Comparison of ENCODE assay signal across 16 cellular contexts in genomic region chr18:62996552-62996951, GRCh38.
A peak's percentile ranks its signal among the peaks of the same experiment; 100 is the strongest.
DNase-seq lines count a peak whose midpoint lies in the region; ATAC-seq and TF ChIP-seq lines count a peak whose summit lies in the region.
"Had no signal": no experiment of that assay in that cellular context is flagged by ENCODE, and none has a peak within 500 bp of the region (broad histone marks: within the 10 kb centered on the region; RNA-seq: fewer than 3 reads in every experiment).

No MANE protein-coding gene starts in this region.

- H3K4me3 Mint-ChIP-seq in activated CD8-positive, alpha-beta T cell treated with anti-CD3 and anti-CD28 coated beads, Interleukin-2, amount 10 ng/mL, durations not matched to agents 7 days and 5 days: no peak overlapping the region
- no peak overlapping the region for H3K4me3 Mint-ChIP-seq in activated CD8-positive, alpha-beta T cell treated with anti-CD3 and anti-CD28 coated beads for 36 hours
- H3K4me3 Mint-ChIP-seq: CD4-positive, alpha-beta memory T cell; GM23338 had no signal

- intact Hi-C loops in activated CD8-positive, alpha-beta T cell treated with anti-CD3 and anti-CD28 coated beads for 36 hours (cut with micrococcal nuclease): no loop called here
- intact Hi-C loops in PC-3 (cut with micrococcal nuclease): no loop called here

- H3K4me1 ChIP-seq in neuronal stem cell (ENCODE audit: control insufficient read depth in 2 of 2, insufficient read depth in 1 of 2, low read depth in 1 of 2, low read length in 2 of 2): peaks cover 0 to 2% of the 10 kb centered on the region in 2 donors
- H3K4me1 ChIP-seq in PC-3 (ENCODE audit: insufficient read depth, low read length): no peaks in the 10 kb centered on the region
- H3K4me1 ChIP-seq: BE2C had no signal

- peaks cover 15% of the 10 kb centered on the region for H3K27me3 Mint-ChIP-seq in activated CD8-positive, alpha-beta T cell treated with anti-CD3 and anti-CD28 coated beads, Interleukin-2, amount 10 ng/mL, durations not matched to agents 7 days and 5 days (ENCODE audit: low read depth)
- H3K27me3 Mint-ChIP-seq in activated CD8-positive, alpha-beta T cell treated with anti-CD3 and anti-CD28 coated beads for 36 hours: peaks cover 5% of the 10 kb centered on the region

- H3K36me3 ChIP-seq in neuronal stem cell (replicated peaks in 1 of 2; ENCODE audit: control insufficient read depth in 2 of 2, insufficient read depth in 2 of 2, low read length in 2 of 2) (no peaks in the 10 kb centered on the region), PC-3 (ENCODE audit: low read depth, low read length) (no peaks in the 10 kb centered on the region)
- H3K36me3 ChIP-seq: BE2C had no signal

- no peaks in the 10 kb centered on the region for H3K4me1 Mint-ChIP-seq in activated CD8-positive, alpha-beta T cell treated with anti-CD3 and anti-CD28 coated beads, Interleukin-2, amount 10 ng/mL, durations not matched to agents 7 days and 5 days (ENCODE audit: low read depth)
- H3K4me1 Mint-ChIP-seq in activated CD8-positive, alpha-beta T cell treated with anti-CD3 and anti-CD28 coated beads for 36 hours (ENCODE audit: low read depth): no peaks in the 10 kb centered on the region
- H3K4me1 Mint-ChIP-seq: CD4-positive, alpha-beta memory T cell had no signal

- no peak overlapping the region for H2AK5ac ChIP-seq in neuronal stem cell (ENCODE audit: low read depth, low read length)

- no peak overlapping the region for H4K91ac ChIP-seq in neuronal stem cell (ENCODE audit: low read depth, low read length, poor library complexity)

- H3K4ac ChIP-seq in neuronal stem cell (ENCODE audit: low read length): no peak overlapping the region

- no peaks in the 10 kb centered on the region for H3K79me1 ChIP-seq in neuronal stem cell (ENCODE audit: low read depth, low read length)

- no peaks in the 10 kb centered on the region for H3K9me2 ChIP-seq in PC-3 (replicated peaks; ENCODE audit: low read length)

- no peaks in the 10 kb centered on the region for H3K9me3 ChIP-seq in neuronal stem cell (replicated peaks in 1 of 2; ENCODE audit: control insufficient read depth in 2 of 2, insufficient read depth in 1 of 2, low read depth in 1 of 2, low read length in 2 of 2)
- H3K9me3 ChIP-seq in PC-3 (ENCODE audit: low read length): no peaks in the 10 kb centered on the region
- H3K9me3 ChIP-seq: BE2C had no signal

- H3K23ac ChIP-seq in neuronal stem cell (ENCODE audit: low read depth, low read length, poor library complexity): no peak overlapping the region

- no peak overlapping the region for H3K14ac ChIP-seq in neuronal stem cell (ENCODE audit: low read length)

- H3K9me3 Mint-ChIP-seq in activated CD8-positive, alpha-beta T cell treated with anti-CD3 and anti-CD28 coated beads, Interleukin-2, amount 10 ng/mL, durations not matched to agents 7 days and 5 days (ENCODE audit: insufficient read depth): no peaks in the 10 kb centered on the region
- H3K9me3 Mint-ChIP-seq in activated CD8-positive, alpha-beta T cell treated with anti-CD3 and anti-CD28 coated beads for 36 hours: no peaks in the 10 kb centered on the region
- H3K9me3 Mint-ChIP-seq: CD4-positive, alpha-beta memory T cell had no signal

- no peaks in the 10 kb centered on the region for H3F3A ChIP-seq in PC-3 (ENCODE audit: low read length, unreplicated experiment)

- no TSS peak for BruUV-seq in PC-3 (replicated peaks; lab: Mats Ljungman, UMichigan)

- peak overlapping the region; percentile 18 for H3K18ac ChIP-seq in neuronal stem cell (ENCODE audit: low read length)

- no peak overlapping the region for H2BK5ac ChIP-seq in neuronal stem cell (ENCODE audit: low read length)

- POLR2A ChIA-PET in activated CD8-positive, alpha-beta T cell treated with anti-CD3 and anti-CD28 coated beads, Interleukin-2, amount 10 ng/mL, durations not matched to agents 7 days and 5 days (lab: Charles Lee): no interaction called here
- POLR2A ChIA-PET in activated CD8-positive, alpha-beta T cell treated with anti-CD3 and anti-CD28 coated beads for 36 hours (lab: Charles Lee): no interaction called here
- POLR2A ChIA-PET in PC-3 (lab: Charles Lee; ENCODE audit: unreplicated experiment): no interaction called here

- no peaks in the 10 kb centered on the region for H3K36me3 Mint-ChIP-seq in activated CD8-positive, alpha-beta T cell treated with anti-CD3 and anti-CD28 coated beads, Interleukin-2, amount 10 ng/mL, durations not matched to agents 7 days and 5 days (ENCODE audit: low read depth)
- H3K36me3 Mint-ChIP-seq in activated CD8-positive, alpha-beta T cell treated with anti-CD3 and anti-CD28 coated beads for 36 hours (ENCODE audit: low read depth): no peaks in the 10 kb centered on the region
- H3K36me3 Mint-ChIP-seq: CD4-positive, alpha-beta memory T cell had no signal

- CTCF ChIA-PET in activated CD8-positive, alpha-beta T cell treated with anti-CD3 and anti-CD28 coated beads, Interleukin-2, amount 10 ng/mL, durations not matched to agents 7 days and 5 days (lab: Charles Lee): no interaction called here
- CTCF ChIA-PET in activated CD8-positive, alpha-beta T cell treated with anti-CD3 and anti-CD28 coated beads for 36 hours (lab: Charles Lee): interaction anchor here (0.7 to 0.9 kb wide), 2 partner anchors 9 to 14 kb away, joined by 3 read pairs; no protein-coding TSS in a partner anchor
- CTCF ChIA-PET in PC-3 (lab: Charles Lee): no interaction called here

- peak; percentile 16 for DNase-seq in activated CD8-positive, alpha-beta T cell treated with anti-CD3 and anti-CD28 coated beads, Interleukin-2, amount 10 ng/mL, durations not matched to agents 7 days and 5 days
- no peak for DNase-seq in activated CD8-positive, alpha-beta T cell treated with anti-CD3 and anti-CD28 coated beads for 36 hours
- DNase-seq in SK-N-DZ (ENCODE audit: low spot score) (peak; percentile 30), left kidney (ENCODE audit: low read depth, low spot score) (peak; percentile 30), neuronal stem cell (ENCODE audit: low spot score) (no peak), PC-3 (no peak)
- DNase-seq: ACHN; BE2C; CD4-positive, alpha-beta memory T cell; HCEC 1CT; KBM-7 had no signal

- no peak for TF ChIP-seq CTCF in activated CD8-positive, alpha-beta T cell treated with anti-CD3 and anti-CD28 coated beads for 36 hours (IDR thresholded peaks at IDR 0.05)
- TF ChIP-seq CTCF in PC-3 (conservative IDR thresholded peaks at IDR 0.05; ENCODE audit: low read depth, low read length): no peak

- H3K79me2 ChIP-seq in PC-3 (ENCODE audit: low read length): no peaks in the 10 kb centered on the region

- H3K27me3 ChIP-seq in neuronal stem cell (ENCODE audit: control insufficient read depth in 3 of 3, insufficient read depth in 3 of 3, low read depth in 1 of 3, low read length in 3 of 3) (no peaks in the 10 kb centered on the region), PC-3 (ENCODE audit: low read length) (no peaks in the 10 kb centered on the region)
- H3K27me3 ChIP-seq: BE2C had no signal

- H3K27ac ChIP-seq in neuronal stem cell (replicated peaks; ENCODE audit: low read length): no peak overlapping the region
- H3K27ac ChIP-seq in PC-3 (ENCODE audit: low read length): no peak overlapping the region
- H3K27ac ChIP-seq: C4-2B, HL-60 had no signal

- H2AFZ ChIP-seq in neuronal stem cell (ENCODE audit: low read length): peak overlapping the region; percentile 12
- H2AFZ ChIP-seq in PC-3 (ENCODE audit: low read length): no peak overlapping the region
- H2AFZ ChIP-seq: GM23338 had no signal

- H3K9ac ChIP-seq in neuronal stem cell (ENCODE audit: low read depth, low read length, poor library complexity) (no peak overlapping the region), PC-3 (ENCODE audit: low read length) (no peak overlapping the region)

- H3K4me2 ChIP-seq in neuronal stem cell (ENCODE audit: insufficient read depth, low read length, poor library complexity, severe bottlenecking) (no peak overlapping the region), PC-3 (ENCODE audit: low read length) (no peak overlapping the region)
- H3K4me2 ChIP-seq: GM23338 had no signal

- no peak overlapping the region for H2BK15ac ChIP-seq in neuronal stem cell (ENCODE audit: low read length)

- H2BK12ac ChIP-seq in neuronal stem cell (ENCODE audit: low read length): no peak overlapping the region

- ATAC-seq in activated CD8-positive, alpha-beta T cell treated with anti-CD3 and anti-CD28 coated beads, Interleukin-2, amount 10 ng/mL, durations not matched to agents 7 days and 5 days: no peak
- no peak for ATAC-seq in activated CD8-positive, alpha-beta T cell treated with anti-CD3 and anti-CD28 coated beads for 36 hours
- ATAC-seq in GM21528 (IDR thresholded peaks at IDR 0.05; ENCODE audit: low FRiP score, unreplicated experiment): no peak
- no peak for ATAC-seq in GM21515 (IDR thresholded peaks at IDR 0.05; ENCODE audit: unreplicated experiment)
- no peak for ATAC-seq in PC-3
- ATAC-seq: GM23338 had no signal

- WGBS in neuronal stem cell (ENCODE audit: extremely low coverage in 2 of 2, insufficient read length in 2 of 2, insufficient replicate concordance in 1 of 2), 2 donors: no CpG with 5 or more reads among the region's 8 CpGs

- no peak overlapping the region for H3K27ac Mint-ChIP-seq in activated CD8-positive, alpha-beta T cell treated with anti-CD3 and anti-CD28 coated beads, Interleukin-2, amount 10 ng/mL, durations not matched to agents 7 days and 5 days
- H3K27ac Mint-ChIP-seq in activated CD8-positive, alpha-beta T cell treated with anti-CD3 and anti-CD28 coated beads for 36 hours: no peak overlapping the region
- H3K27ac Mint-ChIP-seq: CD4-positive, alpha-beta memory T cell; GM23338 had no signal

- H3K4me3 ChIP-seq in neuronal stem cell (ENCODE audit: low read length in 2 of 2): no peak overlapping the region
- no peak overlapping the region for H3K4me3 ChIP-seq in PC-3 (ENCODE audit: low read length)
- H3K4me3 ChIP-seq: GM23338 had no signal

- no peaks in the 10 kb centered on the region for H4K20me1 ChIP-seq in PC-3 (ENCODE audit: low read length)

- H4K8ac ChIP-seq in neuronal stem cell (ENCODE audit: low read depth, low read length): no peak overlapping the region

- H2BK120ac ChIP-seq in neuronal stem cell (ENCODE audit: low read depth, low read length): no peak overlapping the region

Comparison
In these comparisons a context has a peak if more than half of its experiments do, and no peak if none do; other contexts are left out.
1. DNase-seq: peak in activated CD8-positive, alpha-beta T cell treated with anti-CD3 and anti-CD28 coated beads, Interleukin-2, amount 10 ng/mL, durations not matched to agents 7 days and 5 days (single experiment), SK-N-DZ (single experiment) and left kidney (single experiment); none in activated CD8-positive, alpha-beta T cell treated with anti-CD3 and anti-CD28 coated beads for 36 hours (single experiment), neuronal stem cell (single experiment) and PC-3 (single experiment).